In genomic region chrX:39550795-39551361, GRCh38 we compare ENCODE assay signal across 18 cellular contexts.
A peak's percentile ranks its signal among the peaks of the same experiment; 100 is the strongest.
DNase-seq lines count a peak whose midpoint lies in the region.
"Had no signal": no experiment of that assay in that cellular context is flagged by ENCODE, and none has a peak within 500 bp of the region (broad histone marks: within the 10 kb centered on the region; RNA-seq: fewer than 3 reads in every experiment).

No MANE protein-coding gene starts in this region.

- no peak overlapping the region for H3K4me3 ChIP-seq in BLaER1
- H3K4me3 ChIP-seq: esophagus squamous epithelium, sigmoid colon had no signal

- peaks cover 38% of the 10 kb centered on the region for H3K4me1 ChIP-seq in BLaER1
- H3K4me1 ChIP-seq: esophagus squamous epithelium, sigmoid colon had no signal

- H3K9ac ChIP-seq in BLaER1 = no peak overlapping the region

- no peaks in the 10 kb centered on the region for H3K36me3 ChIP-seq in BLaER1
- H3K36me3 ChIP-seq: esophagus squamous epithelium, sigmoid colon had no signal

- DNase-seq in GM03348 (ENCODE audit: low spot score) (peak; percentile 31), NCI-H69 (lab: John Stamatoyannopoulos, UW) (peak; percentile 55), glomerular visceral epithelial cell (ENCODE audit: extremely low spot score) (peak; percentile 71), DMS79 treated with DMSO at 0.1 percent for 48 hours (lab: John Stamatoyannopoulos, UW) (no peak), NCI-H524 (lab: John Stamatoyannopoulos, UW) (no peak), dermis blood vessel endothelial cell (no peak)
- DNase-seq: activated CD4-positive, alpha-beta T cell treated with anti-CD3 and anti-CD28 coated beads, Interleukin-2, amount 10 ng/mL, durations not matched to agents 7 days and 5 days; activated naive CD4-positive, alpha-beta T cell treated with anti-CD3 and anti-CD28 coated beads, Interleukin-2, amount 50 U/mL, for 16 hours; CD8-positive, alpha-beta T cell; effector CD4-positive, alpha-beta T cell; esophagus squamous epithelium; midbrain; MM.1S; NCI-H146; NCI-H524 treated with DMSO at 0.1 percent for 48 hours; sigmoid colon; stimulated activated naive CD4-positive, alpha-beta T cell had no signal

- no peaks in the 10 kb centered on the region for H4K20me1 ChIP-seq in BLaER1

- H3K27me3 ChIP-seq in BLaER1 = no peaks in the 10 kb centered on the region
- H3K27me3 ChIP-seq: esophagus squamous epithelium, sigmoid colon had no signal

- peak overlapping the region; percentile 61 for H3K4me2 ChIP-seq in BLaER1

- no peak overlapping the region for H3K27ac ChIP-seq in BLaER1
- H3K27ac ChIP-seq: esophagus squamous epithelium, sigmoid colon had no signal

- H3K9me3 ChIP-seq in BLaER1 = no peaks in the 10 kb centered on the region
- H3K9me3 ChIP-seq: esophagus squamous epithelium had no signal

Comparison
In these comparisons a context has a peak if more than half of its experiments do, and no peak if none do; other contexts are left out.
1. DNase-seq: peak in GM03348 (single experiment), NCI-H69 (single experiment) and glomerular visceral epithelial cell (single experiment); none in DMS79 treated with DMSO at 0.1 percent for 48 hours (single experiment), NCI-H524 (0 of 2) and dermis blood vessel endothelial cell (single experiment).